In genomic region chr11:59173080-59173963, GRCh38 we compare ENCODE assay signal across 8 cellular contexts. TPM values are rescaled to one million over a fixed set of nuclear protein-coding genes. Genes with fewer than 3 reads are reported as not detected.
A peak's percentile ranks its signal among the peaks of the same experiment; 100 is the strongest.
DNase-seq lines count a peak whose midpoint lies in the region; ATAC-seq and TF ChIP-seq lines count a peak whose summit lies in the region.

No MANE protein-coding gene starts in this region.

- H3K27ac Mint-ChIP-seq in activated CD4-positive, alpha-beta memory T cell treated with anti-CD3 and anti-CD28 coated beads, Interleukin-2, amount 10 ng/mL, durations not matched to agents 7 days and 5 days = no peak overlapping the region

- peak overlapping the region; percentile 99 for H3K4me2 ChIP-seq in osteoblast (ENCODE audit: insufficient read depth, low read length)

- H3K27me3 ChIP-seq in osteoblast (ENCODE audit: insufficient read depth, low read length) = peaks cover 36% of the 10 kb centered on the region

- peaks cover 7% of the 10 kb centered on the region for H3K4me1 Mint-ChIP-seq in activated CD4-positive, alpha-beta memory T cell treated with anti-CD3 and anti-CD28 coated beads, Interleukin-2, amount 10 ng/mL, durations not matched to agents 7 days and 5 days

- TF ChIP-seq CTCF in osteoblast (IDR thresholded peaks at IDR 0.05; ENCODE audit: extremely low read depth, low read depth, low read length) = no peak

- CTCF ChIA-PET in activated CD4-positive, alpha-beta memory T cell treated with anti-CD3 and anti-CD28 coated beads, Interleukin-2, amount 10 ng/mL, durations not matched to agents 7 days and 5 days (lab: Charles Lee) = interaction anchor here (0.7 to 5.6 kb wide), 4 partner anchors 12 to 257 kb away, joined by 3 to 105 read pairs (median 27); no protein-coding TSS in a partner anchor

- no peaks in the 10 kb centered on the region for H3K36me3 ChIP-seq in osteoblast (ENCODE audit: insufficient read depth, low read length)

- intact Hi-C loops in Right ventricle myocardium superior (cut with DNase I) = loop anchor here (2.0 to 10.0 kb wide), 2 partner anchors 35 to 111 kb away; no protein-coding TSS in a partner anchor

- H2AFZ ChIP-seq in osteoblast (ENCODE audit: low read length) = peak overlapping the region; percentile 83

- H3K4me3 ChIP-seq in GM08714 (ENCODE audit: low read length) (peak overlapping the region; percentile 80), osteoblast (ENCODE audit: insufficient read depth, low read length) (peak overlapping the region; percentile 75)

- H3K9me3 ChIP-seq in osteoblast (ENCODE audit: low read depth, low read length) = no peaks in the 10 kb centered on the region

- no peak overlapping the region for H3K27ac ChIP-seq in osteoblast (ENCODE audit: low read depth, low read length)

- peaks cover 26% of the 10 kb centered on the region for H3K27me3 Mint-ChIP-seq in activated CD4-positive, alpha-beta memory T cell treated with anti-CD3 and anti-CD28 coated beads, Interleukin-2, amount 10 ng/mL, durations not matched to agents 7 days and 5 days

- peaks cover 14% of the 10 kb centered on the region for H3K4me1 ChIP-seq in osteoblast (ENCODE audit: insufficient read depth, low read length)

- H3K36me3 Mint-ChIP-seq in activated CD4-positive, alpha-beta memory T cell treated with anti-CD3 and anti-CD28 coated beads, Interleukin-2, amount 10 ng/mL, durations not matched to agents 7 days and 5 days (ENCODE audit: low read depth) = no peaks in the 10 kb centered on the region

- H3K4me3 Mint-ChIP-seq in activated CD4-positive, alpha-beta memory T cell treated with anti-CD3 and anti-CD28 coated beads, Interleukin-2, amount 10 ng/mL, durations not matched to agents 7 days and 5 days = peak overlapping the region; percentile 73

- no peaks in the 10 kb centered on the region for H3K9me3 Mint-ChIP-seq in activated CD4-positive, alpha-beta memory T cell treated with anti-CD3 and anti-CD28 coated beads, Interleukin-2, amount 10 ng/mL, durations not matched to agents 7 days and 5 days

- no peaks in the 10 kb centered on the region for H3K79me2 ChIP-seq in osteoblast (ENCODE audit: insufficient read depth, low read length)

- POLR2A ChIA-PET in activated CD4-positive, alpha-beta memory T cell treated with anti-CD3 and anti-CD28 coated beads, Interleukin-2, amount 10 ng/mL, durations not matched to agents 7 days and 5 days (lab: Charles Lee) = interaction anchor here (1.3 to 3.0 kb wide), 2 partner anchors 27 to 29 kb away, joined by 3 to 14 read pairs; no protein-coding TSS in a partner anchor

- peak; percentile 8 for ATAC-seq in HG03025 (IDR thresholded peaks at IDR 0.05; ENCODE audit: low FRiP score, unreplicated experiment)
- peak; percentile 20 for ATAC-seq in Right ventricle myocardium superior (ENCODE audit: poor library complexity)
- ATAC-seq in GM18873 (IDR thresholded peaks at IDR 0.05; ENCODE audit: low FRiP score, unreplicated experiment) = no peak

- no peak for DNase-seq in activated CD4-positive, alpha-beta memory T cell treated with anti-CD3 and anti-CD28 coated beads, Interleukin-2, amount 10 ng/mL, durations not matched to agents 7 days and 5 days
- DNase-seq in Right ventricle myocardium superior = peak; percentile 61
- peak; percentile 86 for DNase-seq in osteoblast (ENCODE audit: insufficient read length, low spot score, missing footprints)
- no peak for DNase-seq in UCSD-AML1 (lab: John Stamatoyannopoulos, UW; ENCODE audit: unreplicated experiment)
- no peak for DNase-seq in activated effector memory CD4-positive, alpha-beta T cell treated with anti-CD3 and anti-CD28 coated beads, Interleukin-2, amount 50 U/mL, for 16 hours

- H4K20me1 ChIP-seq in osteoblast (ENCODE audit: insufficient read depth, low read length) = no peaks in the 10 kb centered on the region

RNA-seq across cellular contexts. Expression of gene DTX4, which starts 1.4 kb away (rescaled TPM):
- under 1 TPM; 0.30 to 0.48 TPM for total RNA-seq in activated CD4-positive, alpha-beta memory T cell treated with anti-CD3 and anti-CD28 coated beads, Interleukin-2, amount 10 ng/mL, durations not matched to agents 7 days and 5 days
- total RNA-seq in Right ventricle myocardium superior = 1.7 TPM
- under 0.01 and 0.29 TPM in 2 replicates for total RNA-seq in osteoblast

RNA-seq across cellular contexts. Expression of gene FAM111A, which starts 30.7 kb away (rescaled TPM):
- 100 to 1,000 TPM; 136 to 141 TPM for total RNA-seq in activated CD4-positive, alpha-beta memory T cell treated with anti-CD3 and anti-CD28 coated beads, Interleukin-2, amount 10 ng/mL, durations not matched to agents 7 days and 5 days
- total RNA-seq in Right ventricle myocardium superior (8.8 TPM), osteoblast (40.5 and 48.6 TPM in 2 replicates)

RNA-seq across cellular contexts. Expression of gene MPEG1, which starts 39.4 kb away (rescaled TPM):
- total RNA-seq in activated CD4-positive, alpha-beta memory T cell treated with anti-CD3 and anti-CD28 coated beads, Interleukin-2, amount 10 ng/mL, durations not matched to agents 7 days and 5 days = not detected
- total RNA-seq in Right ventricle myocardium superior = 13.8 TPM
- under 0.01 and 0.36 TPM in 2 replicates for total RNA-seq in osteoblast

Comparison
In these comparisons a context has a peak if more than half of its experiments do, and no peak if none do; other contexts are left out.
1. DNase-seq: peak in Right ventricle myocardium superior (single experiment) and osteoblast (single experiment); none in activated CD4-positive, alpha-beta memory T cell treated with anti-CD3 and anti-CD28 coated beads, Interleukin-2, amount 10 ng/mL, durations not matched to agents 7 days and 5 days (single experiment), UCSD-AML1 (single experiment) and activated effector memory CD4-positive, alpha-beta T cell treated with anti-CD3 and anti-CD28 coated beads, Interleukin-2, amount 50 U/mL, for 16 hours (single experiment).
2. RNA of gene MPEG1, which starts 39.4 kb away (total RNA-seq): 13.8 TPM in Right ventricle myocardium superior (single experiment); under 0.01 to 0.36 TPM in osteoblast and not detected in activated CD4-positive, alpha-beta memory T cell treated with anti-CD3 and anti-CD28 coated beads, Interleukin-2, amount 10 ng/mL, durations not matched to agents 7 days and 5 days; every median in the first group is over 10 times any median in the second.